ENCODE assay signal across 9 cellular contexts in genomic region chr3:185796431-185797107, GRCh38. TPM values are rescaled to one million over a fixed set of nuclear protein-coding genes. Genes with fewer than 3 reads are reported as not detected.
DNase-seq lines count a peak whose midpoint lies in the region; ATAC-seq, FAIRE-seq and TF ChIP-seq lines count a peak whose summit lies in the region.
"Had no signal": no experiment of that assay in that cellular context is flagged by ENCODE, and none has a peak within 500 bp of the region (broad histone marks: within the 10 kb centered on the region; RNA-seq: fewer than 3 reads in every experiment).

No MANE protein-coding gene starts in this region.

- H3K36me3 Mint-ChIP-seq in HFFc6 (ENCODE audit: low read depth) (peaks cover 18% of the 10 kb centered on the region), astrocyte (ENCODE audit: low read depth, unreplicated experiment) (peaks cover 9% of the 10 kb centered on the region)

- H3K4me3 Mint-ChIP-seq in HFFc6 (peak overlapping the region; percentile 52; the same call in 1 of the 2 replicates), astrocyte (ENCODE audit: unreplicated experiment) (no peak overlapping the region)

- H3K4me1 Mint-ChIP-seq in HFFc6 (ENCODE audit: low read depth) (peaks cover 72% of the 10 kb centered on the region), astrocyte (ENCODE audit: low read depth, unreplicated experiment) (peaks cover 41% of the 10 kb centered on the region)

- H3K4me3 ChIP-seq in AG10803 (ENCODE audit: low read length) = no peak overlapping the region
- no peak overlapping the region for H3K4me3 ChIP-seq in astrocyte (ENCODE audit: insufficient read depth, low read depth, low read length)

- DNase-seq in AG10803 (ENCODE audit: low read depth) (peak; percentile 55), HFFc6 (peak; percentile 71), astrocyte (ENCODE audit: low read depth) (peak; percentile 84), left lobe of liver (ENCODE audit: low spot score) (no peak), putamen (ENCODE audit: low spot score) (no peak), epidermal melanocyte (ENCODE audit: insufficient read length, low spot score) (no peak), COLO829 (ENCODE audit: low spot score) (no peak)
- DNase-seq in activated naive CD4-positive, alpha-beta T cell treated with Interleukin-2 at 50 U/mL for 16 hours = no peak
- DNase-seq: MM.1S had no signal

- H4K20me1 ChIP-seq in astrocyte (ENCODE audit: insufficient read depth, low read length) = peaks cover 88% of the 10 kb centered on the region

- H3K27ac Mint-ChIP-seq in HFFc6 (peak overlapping the region; percentile 90), astrocyte (ENCODE audit: unreplicated experiment) (peak overlapping the region; percentile 59)

- peak overlapping the region; percentile 32 for H3K4me2 ChIP-seq in astrocyte (ENCODE audit: low read length)

- H3K9me3 Mint-ChIP-seq in HFFc6 (no peaks in the 10 kb centered on the region), astrocyte (ENCODE audit: unreplicated experiment) (no peaks in the 10 kb centered on the region)

- peaks cover 8% of the 10 kb centered on the region for H3K4me1 ChIP-seq in astrocyte (ENCODE audit: insufficient read depth, low read length)

- H3K79me2 ChIP-seq in astrocyte (ENCODE audit: insufficient read depth, low read length) = peaks cover 93% of the 10 kb centered on the region

- H2AFZ ChIP-seq in astrocyte (ENCODE audit: low read depth, low read length) = no peak overlapping the region

- H3K27ac ChIP-seq in astrocyte (ENCODE audit: low read depth, low read length) = peak overlapping the region; percentile 64

- FAIRE-seq in astrocyte (lab: Jason Lieb, UNC) = no peak

- H3K9ac ChIP-seq in astrocyte (ENCODE audit: low read length) = peak overlapping the region; percentile 53

- no peaks in the 10 kb centered on the region for H3K27me3 ChIP-seq in astrocyte (ENCODE audit: insufficient read depth, low read length)

- H3K27me3 Mint-ChIP-seq in HFFc6 (ENCODE audit: insufficient read depth) = no peaks in the 10 kb centered on the region; the same call in 1 of the 2 replicates
- no peaks in the 10 kb centered on the region for H3K27me3 Mint-ChIP-seq in astrocyte (ENCODE audit: low read depth, unreplicated experiment)

- no peaks in the 10 kb centered on the region for H3K9me3 ChIP-seq in astrocyte (ENCODE audit: insufficient read depth, low read depth, low read length)

- peak; percentile 93 for ATAC-seq in left lobe of liver

- H3K36me3 ChIP-seq in astrocyte (ENCODE audit: insufficient read depth, low read length) = no peaks in the 10 kb centered on the region

- TF ChIP-seq CTCF in AG10803 (conservative IDR thresholded peaks at IDR 0.05; ENCODE audit: low read length) = no peak
- no peak for TF ChIP-seq CTCF in HFFc6 (IDR thresholded peaks at IDR 0.05)
- TF ChIP-seq CTCF in astrocyte (IDR thresholded peaks at IDR 0.05; ENCODE audit: insufficient read depth, low read depth, low read length) = no peak

RNA-seq across cellular contexts. Expression of gene IGF2BP2, which starts 28.3 kb away (rescaled TPM):
- total RNA-seq in HFFc6 (2021; fragmentation: NEBNext Ultra II Directional; extraction: Animal tissue kit (Norgen Biotek cat#: 25700)) = 100 to 1,000 TPM in 3 of 6 experiments, 10 to 100 TPM in 3; 97.2 to 111 (median 100.0) TPM
- 128 and 162 TPM in 2 replicates for total RNA-seq in astrocyte
- 1.2 TPM for total RNA-seq in left lobe of liver

Comparison
In these comparisons a context has a peak if more than half of its experiments do, and no peak if none do; other contexts are left out.
1. DNase-seq: peak in AG10803 (single experiment), HFFc6 (single experiment) and astrocyte (single experiment); none in left lobe of liver (single experiment), activated naive CD4-positive, alpha-beta T cell treated with Interleukin-2 at 50 U/mL for 16 hours (single experiment), putamen (single experiment), epidermal melanocyte (single experiment) and COLO829 (single experiment).
2. RNA of gene IGF2BP2, which starts 28.3 kb away (total RNA-seq): 128 to 162 TPM in astrocyte and 97.2 to 111 TPM in HFFc6; 1.2 TPM in left lobe of liver (single experiment); every median in the first group is over 10 times any median in the second.